Comparison of ENCODE assay signal across 18 cellular contexts in genomic region chr12:25787701-25788100, GRCh38.
DNase-seq lines count a peak whose midpoint lies in the region; ATAC-seq, FAIRE-seq and TF ChIP-seq lines count a peak whose summit lies in the region.
"Had no signal": no experiment of that assay in that cellular context is flagged by ENCODE, and none has a peak within 500 bp of the region (broad histone marks: within the 10 kb centered on the region; RNA-seq: fewer than 3 reads in every experiment).

No MANE protein-coding gene starts in this region.

- no peak for FAIRE-seq in endothelial cell of umbilical vein (lab: Jason Lieb, UNC)
- FAIRE-seq: A549, G401.6, GM12892, H1 had no signal

- H3K27me3 ChIP-seq in endothelial cell of umbilical vein (ENCODE audit: control insufficient read depth in 2 of 2, insufficient read depth in 2 of 2, low read length in 2 of 2) = no peaks in the 10 kb centered on the region

- H4K20me1 ChIP-seq in endothelial cell of umbilical vein (replicated peaks; ENCODE audit: control insufficient read depth, extremely low read depth, insufficient read depth, low read length) = no peaks in the 10 kb centered on the region

- no peaks in the 10 kb centered on the region for H3K9me3 ChIP-seq in endothelial cell of umbilical vein (replicated peaks; ENCODE audit: control insufficient read depth, insufficient read depth, low read length)
- H3K9me3 ChIP-seq: A549, Caco-2 had no signal

- CTCF ChIA-PET in endothelial cell of umbilical vein (lab: Charles Lee) = interaction anchor here (0.5 to 2.2 kb wide), 3 partner anchors 11 to 171 kb away, joined by 3 to 6 read pairs (median 3); partner anchors contain the start of gene RASSF8

- peaks cover 43% of the 10 kb centered on the region for H3K4me1 ChIP-seq in endothelial cell of umbilical vein (ENCODE audit: control insufficient read depth, extremely low read depth, insufficient read depth, low read length)
- H3K4me1 ChIP-seq: A549 had no signal

- H3K4me2 ChIP-seq in endothelial cell of umbilical vein (ENCODE audit: insufficient read depth, low read length) = no peak overlapping the region
- H3K4me2 ChIP-seq: A549 had no signal

- ATAC-seq in HG02763 (IDR thresholded peaks at IDR 0.05; ENCODE audit: unreplicated experiment) (no peak), GM21576 (IDR thresholded peaks at IDR 0.05; ENCODE audit: unreplicated experiment) (no peak)
- ATAC-seq: A549 had no signal

- TF ChIP-seq POLR2A in endothelial cell of umbilical vein (IDR thresholded peaks at IDR 0.05; ENCODE audit: low read depth, low read length) = no peak

- intact Hi-C loops in endothelial cell of umbilical vein (cut with micrococcal nuclease) = loop anchor here (2.0 to 5.0 kb wide), 2 partner anchors 135 to 171 kb away; partner anchors contain the start of gene RASSF8

- BruUV-seq in endothelial cell of umbilical vein (replicated peaks; lab: Mats Ljungman, UMichigan) = no TSS peak

- no peaks in the 10 kb centered on the region for H3K79me2 ChIP-seq in endothelial cell of umbilical vein (ENCODE audit: control insufficient read depth, insufficient read depth, low read length)

- H2AFZ ChIP-seq in endothelial cell of umbilical vein (ENCODE audit: low read depth, low read length) = no peak overlapping the region
- H2AFZ ChIP-seq: GM23248 had no signal

- no peaks in the 10 kb centered on the region for H3K36me3 ChIP-seq in endothelial cell of umbilical vein (ENCODE audit: control insufficient read depth in 2 of 2, extremely low read depth in 1 of 2, insufficient read depth in 2 of 2, low read length in 2 of 2)

- dilution Hi-C loops in endothelial cell of umbilical vein (cut with MboI; ENCODE audit: extremely low pct_ligation_motif_present, low sequenced_read_pairs) = no loop called here

- H3K4me3 ChIP-seq in endothelial cell of umbilical vein (replicated peaks in 1 of 3; ENCODE audit: insufficient read depth in 1 of 3, low read depth in 1 of 3, low read length in 3 of 3) = no peak overlapping the region
- H3K4me3 ChIP-seq: A549, GM23248 had no signal

- no peak for TF ChIP-seq CTCF in endothelial cell of umbilical vein (IDR thresholded peaks at IDR 0.05; ENCODE audit: extremely low read depth in 1 of 2, insufficient read depth in 1 of 2, low read depth in 1 of 2, low read length in 2 of 2)

- H3K27ac ChIP-seq in endothelial cell of umbilical vein (ENCODE audit: insufficient read depth, low read depth, low read length) = no peak overlapping the region
- H3K27ac ChIP-seq: A549, GM23248 had no signal

- POLR2A ChIA-PET in endothelial cell of umbilical vein (lab: Charles Lee) = no interaction called here

- peak; percentile 46 for DNase-seq in LHCN-M2 (ENCODE audit: low read depth)
- peak; percentile 65 for DNase-seq in endothelial cell of umbilical vein (ENCODE audit: low read depth, low spot score)
- peak; percentile 79 for DNase-seq in myocyte (ENCODE audit: low read depth)
- DNase-seq in effector CD4-positive, alpha-beta T cell = no peak
- DNase-seq: 8988T, C1 segment of cervical spinal cord, Caco-2, DMS153, DND-41, GM23248, H7, HCEC 1CT had no signal

- no peak overlapping the region for H3K9ac ChIP-seq in endothelial cell of umbilical vein (replicated peaks; ENCODE audit: extremely low read depth, insufficient read depth, low read length)
- H3K9ac ChIP-seq: GM23248 had no signal

- H3K9me1 ChIP-seq in endothelial cell of umbilical vein (replicated peaks; ENCODE audit: control insufficient read depth, extremely low read depth, insufficient read depth, low read length) = no peaks in the 10 kb centered on the region

TF ChIP-seq in endothelial cell of umbilical vein, 7 proteins besides CTCF, POLR2A, EP300 and RAD21:
- no peak for TF ChIP-seq MYC (IDR thresholded peaks at IDR 0.05; ENCODE audit: low read depth, low read length)
- no peak for TF ChIP-seq POLR2AphosphoS5 (IDR thresholded peaks at IDR 0.05; ENCODE audit: insufficient read depth, low read depth, low read length)
- no peak for TF ChIP-seq JUN (IDR thresholded peaks at IDR 0.05; ENCODE audit: borderline replicate concordance, insufficient read depth, insufficient read length, low read depth)
- TF ChIP-seq EZH2 (IDR thresholded peaks at IDR 0.05; ENCODE audit: borderline replicate concordance, low read depth, low read length, severe bottlenecking) = no peak
- TF ChIP-seq MAX (IDR thresholded peaks at IDR 0.05; ENCODE audit: insufficient read depth, insufficient read length) = no peak
- no peak for TF ChIP-seq GATA2 (IDR thresholded peaks at IDR 0.05; ENCODE audit: insufficient read depth, insufficient read length, low read depth, low read length)
- TF ChIP-seq FOS (IDR thresholded peaks at IDR 0.05; ENCODE audit: borderline replicate concordance, insufficient read depth, low read length) = no peak
